In the genomic region with DNA sequence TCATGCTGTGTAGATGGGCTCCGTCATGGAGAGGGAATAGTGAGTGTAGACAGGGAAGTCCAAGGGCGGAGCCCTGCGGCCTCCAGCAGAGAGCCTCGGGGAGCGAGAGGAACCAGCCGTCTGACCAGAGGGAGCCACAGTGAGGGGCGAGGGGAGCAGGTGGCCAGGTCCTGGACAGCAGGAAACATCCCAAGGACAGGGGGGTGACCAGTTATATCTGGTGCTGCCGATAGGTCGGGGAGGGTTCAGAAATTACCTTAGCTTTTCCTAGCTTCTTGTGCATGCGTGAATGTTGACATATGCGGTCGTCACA, we compare ENCODE assay signal across 19 cellular contexts. TPM values are rescaled to one million over a fixed set of nuclear protein-coding genes. Genes with fewer than 3 reads are reported as not detected.
DNase-seq lines count a peak whose midpoint lies in the region; ATAC-seq and TF ChIP-seq lines count a peak whose summit lies in the region.
"Had no signal": no experiment of that assay in that cellular context is flagged by ENCODE, and none has a peak within 500 bp of the region (broad histone marks: within the 10 kb centered on the region; RNA-seq: fewer than 3 reads in every experiment).

No MANE protein-coding gene starts in this region.

- TF ChIP-seq CTCF in CD4-positive, alpha-beta T cell (IDR thresholded peaks at IDR 0.05) = no peak
- TF ChIP-seq CTCF in glutamatergic neuron (IDR thresholded peaks at IDR 0.05; ENCODE audit: partially characterized antibody, unreplicated experiment) = no peak

- no peaks in the 10 kb centered on the region for H3K4me1 ChIP-seq in CD4-positive, CD25-positive, alpha-beta regulatory T cell (ENCODE audit: control insufficient read depth, insufficient read depth, low read length, poor library complexity, severe bottlenecking)
- H3K4me1 ChIP-seq: body of pancreas had no signal

- peaks cover 47% of the 10 kb centered on the region for H3K36me3 Mint-ChIP-seq in CD4-positive, CD25-positive, alpha-beta regulatory T cell
- peaks cover 80% of the 10 kb centered on the region for H3K36me3 Mint-ChIP-seq in CD4-positive, alpha-beta T cell (ENCODE audit: low read depth)
- peaks cover 55% of the 10 kb centered on the region for H3K36me3 Mint-ChIP-seq in activated CD8-positive, alpha-beta T cell treated with anti-CD3 and anti-CD28 coated beads, Interleukin-2, amount 10 ng/mL, durations not matched to agents 7 days and 5 days (ENCODE audit: low read depth)
- H3K36me3 Mint-ChIP-seq in glutamatergic neuron (ENCODE audit: unreplicated experiment) = no peaks in the 10 kb centered on the region

- no peak overlapping the region for H3K27ac ChIP-seq in CD4-positive, CD25-positive, alpha-beta regulatory T cell (ENCODE audit: insufficient read depth, low read length, poor library complexity, severe bottlenecking)
- H3K27ac ChIP-seq in CD4-positive, alpha-beta T cell (ENCODE audit: low read depth, low read length) = no peak overlapping the region
- H3K27ac ChIP-seq: body of pancreas, heart right ventricle, left ventricle myocardium inferior had no signal

- peaks cover 0 to 24% (median 16%) of the 10 kb centered on the region in 4 donors for H3K4me1 Mint-ChIP-seq in CD4-positive, CD25-positive, alpha-beta regulatory T cell
- H3K4me1 Mint-ChIP-seq in CD4-positive, alpha-beta T cell (ENCODE audit: low read depth) = peaks cover 20% of the 10 kb centered on the region
- H3K4me1 Mint-ChIP-seq in activated CD8-positive, alpha-beta T cell treated with anti-CD3 and anti-CD28 coated beads, Interleukin-2, amount 10 ng/mL, durations not matched to agents 7 days and 5 days (ENCODE audit: low read depth) = peaks cover 24% of the 10 kb centered on the region
- H3K4me1 Mint-ChIP-seq in glutamatergic neuron (ENCODE audit: low read depth, unreplicated experiment) = peaks cover 42% of the 10 kb centered on the region

- DNase-seq in CD4-positive, CD25-positive, alpha-beta regulatory T cell = no peak
- no peak for DNase-seq in CD4-positive, alpha-beta T cell
- no peak for DNase-seq in activated CD8-positive, alpha-beta T cell treated with anti-CD3 and anti-CD28 coated beads, Interleukin-2, amount 10 ng/mL, durations not matched to agents 7 days and 5 days
- DNase-seq in glutamatergic neuron (no peak), NCI-H774 (lab: John Stamatoyannopoulos, UW) (no peak)
- DNase-seq: body of pancreas; cortex of kidney; heart right ventricle; KG1; left ventricle myocardium inferior; mucosa of descending colon; NCI-H1694; occipital lobe; PC-3; SIG-M5; stimulated activated CD4-positive, alpha-beta T cell treated with anti-CD3 and anti-CD28 coated beads, Interleukin-4, amount 100 ng/mL, for 4 hours had no signal

- no peaks in the 10 kb centered on the region for H3K27me3 Mint-ChIP-seq in CD4-positive, CD25-positive, alpha-beta regulatory T cell
- H3K27me3 Mint-ChIP-seq in CD4-positive, alpha-beta T cell = no peaks in the 10 kb centered on the region
- H3K27me3 Mint-ChIP-seq in activated CD8-positive, alpha-beta T cell treated with anti-CD3 and anti-CD28 coated beads, Interleukin-2, amount 10 ng/mL, durations not matched to agents 7 days and 5 days (ENCODE audit: low read depth) = no peaks in the 10 kb centered on the region
- H3K27me3 Mint-ChIP-seq in glutamatergic neuron (ENCODE audit: unreplicated experiment) = peaks cover 4% of the 10 kb centered on the region

- H3K4me3 Mint-ChIP-seq in CD4-positive, CD25-positive, alpha-beta regulatory T cell = no peak overlapping the region
- peak overlapping the region; percentile 51 for H3K4me3 Mint-ChIP-seq in CD4-positive, alpha-beta T cell
- no peak overlapping the region for H3K4me3 Mint-ChIP-seq in activated CD8-positive, alpha-beta T cell treated with anti-CD3 and anti-CD28 coated beads, Interleukin-2, amount 10 ng/mL, durations not matched to agents 7 days and 5 days
- H3K4me3 Mint-ChIP-seq in glutamatergic neuron (ENCODE audit: unreplicated experiment) = peak overlapping the region; percentile 35

- no peaks in the 10 kb centered on the region for H3K9me3 Mint-ChIP-seq in CD4-positive, CD25-positive, alpha-beta regulatory T cell
- no peaks in the 10 kb centered on the region for H3K9me3 Mint-ChIP-seq in CD4-positive, alpha-beta T cell
- H3K9me3 Mint-ChIP-seq in activated CD8-positive, alpha-beta T cell treated with anti-CD3 and anti-CD28 coated beads, Interleukin-2, amount 10 ng/mL, durations not matched to agents 7 days and 5 days (ENCODE audit: insufficient read depth) = no peaks in the 10 kb centered on the region
- peaks cover 5% of the 10 kb centered on the region for H3K9me3 Mint-ChIP-seq in glutamatergic neuron (ENCODE audit: unreplicated experiment)

- intact Hi-C loops in CD4-positive, alpha-beta T cell (cut with DNase I, micrococcal nuclease) = no loop called here

- H3K27me3 ChIP-seq in CD4-positive, CD25-positive, alpha-beta regulatory T cell (ENCODE audit: control insufficient read depth, insufficient read depth, low read length) = no peaks in the 10 kb centered on the region
- H3K27me3 ChIP-seq in CD4-positive, alpha-beta T cell (ENCODE audit: control insufficient read depth, insufficient read depth, low read length) = no peaks in the 10 kb centered on the region
- H3K27me3 ChIP-seq: body of pancreas, heart right ventricle had no signal

- peaks cover 85% of the 10 kb centered on the region for H3K36me3 ChIP-seq in CD4-positive, CD25-positive, alpha-beta regulatory T cell (ENCODE audit: control insufficient read depth, insufficient read depth, low read length)

- POLR2A ChIA-PET in CD4-positive, alpha-beta T cell (lab: Charles Lee) = interaction anchor here (1.1 to 2.9 kb wide), 2 partner anchors 25 to 31 kb away, joined by 4 to 15 read pairs; no protein-coding TSS in a partner anchor
- POLR2A ChIA-PET in activated CD8-positive, alpha-beta T cell treated with anti-CD3 and anti-CD28 coated beads, Interleukin-2, amount 10 ng/mL, durations not matched to agents 7 days and 5 days (lab: Charles Lee) = no interaction called here

- no peaks in the 10 kb centered on the region for H3K9me3 ChIP-seq in CD4-positive, CD25-positive, alpha-beta regulatory T cell (ENCODE audit: control insufficient read depth in 2 of 2, low read length in 2 of 2)
- no peaks in the 10 kb centered on the region for H3K9me3 ChIP-seq in CD4-positive, alpha-beta T cell (ENCODE audit: control insufficient read depth, low read length)
- H3K9me3 ChIP-seq: body of pancreas, heart right ventricle, left ventricle myocardium inferior, mucosa of descending colon had no signal

- CTCF ChIA-PET in CD4-positive, alpha-beta T cell (lab: Charles Lee) = interaction anchor here (1.5 kb wide), 1 partner anchor 16 kb away, joined by 3 read pairs; no protein-coding TSS in a partner anchor
- CTCF ChIA-PET in activated CD8-positive, alpha-beta T cell treated with anti-CD3 and anti-CD28 coated beads, Interleukin-2, amount 10 ng/mL, durations not matched to agents 7 days and 5 days (lab: Charles Lee) = no interaction called here

- ATAC-seq in CD4-positive, CD25-positive, alpha-beta regulatory T cell (ENCODE audit: low read depth in 2 of 2) = no peak
- no peak for ATAC-seq in CD4-positive, alpha-beta T cell (ENCODE audit: poor library complexity)
- no peak for ATAC-seq in activated CD8-positive, alpha-beta T cell treated with anti-CD3 and anti-CD28 coated beads, Interleukin-2, amount 10 ng/mL, durations not matched to agents 7 days and 5 days
- ATAC-seq in GM21786 (IDR thresholded peaks at IDR 0.05; ENCODE audit: unreplicated experiment) (no peak), GM18870 (IDR thresholded peaks at IDR 0.05; ENCODE audit: unreplicated experiment) (no peak), HG03045 (IDR thresholded peaks at IDR 0.05; ENCODE audit: unreplicated experiment) (no peak)
- ATAC-seq: body of pancreas, PC-3 had no signal

- H3K27ac Mint-ChIP-seq in CD4-positive, CD25-positive, alpha-beta regulatory T cell = peak overlapping the region; percentile 44 to 96 (median 73)
- peak overlapping the region; percentile 95 for H3K27ac Mint-ChIP-seq in CD4-positive, alpha-beta T cell
- peak overlapping the region; percentile 51 for H3K27ac Mint-ChIP-seq in activated CD8-positive, alpha-beta T cell treated with anti-CD3 and anti-CD28 coated beads, Interleukin-2, amount 10 ng/mL, durations not matched to agents 7 days and 5 days
- H3K27ac Mint-ChIP-seq in glutamatergic neuron (ENCODE audit: unreplicated experiment) = peak overlapping the region; percentile 86

- no peak overlapping the region for H3K4me3 ChIP-seq in CD4-positive, CD25-positive, alpha-beta regulatory T cell (ENCODE audit: low read depth, low read length)
- H3K4me3 ChIP-seq: body of pancreas, heart right ventricle, left ventricle myocardium inferior, mucosa of descending colon had no signal

RNA-seq across cellular contexts. Expression of a gene that starts 46.5 kb away (rescaled TPM):
- 132 TPM for total RNA-seq in CD4-positive, CD25-positive, alpha-beta regulatory T cell
- 10 to 100 TPM; 13.5 to 18.7 (median 17.1) TPM for polyA plus RNA-seq in CD4-positive, CD25-positive, alpha-beta regulatory T cell
- 100 to 1,000 TPM in 1 of 2 experiments, 10 to 100 TPM in 1; 98.1 to 101 TPM for total RNA-seq in CD4-positive, alpha-beta T cell
- 10 to 100 TPM; 72.2 to 82.7 TPM for total RNA-seq in activated CD8-positive, alpha-beta T cell treated with anti-CD3 and anti-CD28 coated beads, Interleukin-2, amount 10 ng/mL, durations not matched to agents 7 days and 5 days
- total RNA-seq in glutamatergic neuron (ENCODE audit: unreplicated experiment) = 48.4 TPM

RNA-seq across cellular contexts. Expression of a gene that starts 48.6 kb away (rescaled TPM):
- 17.6 TPM for total RNA-seq in CD4-positive, CD25-positive, alpha-beta regulatory T cell
- 10 to 100 TPM in 1 of 4 donors, 1 to 10 TPM in 1, under 1 TPM in 2; 0.78 to 15.7 (median 4.1) TPM for polyA plus RNA-seq in CD4-positive, CD25-positive, alpha-beta regulatory T cell
- total RNA-seq in CD4-positive, alpha-beta T cell = 10 to 100 TPM; 38.0 to 40.6 TPM
- total RNA-seq in activated CD8-positive, alpha-beta T cell treated with anti-CD3 and anti-CD28 coated beads, Interleukin-2, amount 10 ng/mL, durations not matched to agents 7 days and 5 days = 1 to 10 TPM; 2.9 to 8.0 TPM
- 22.1 TPM for total RNA-seq in glutamatergic neuron (ENCODE audit: unreplicated experiment)

Comparison
In these comparisons a context has a peak if more than half of its experiments do, and no peak if none do; other contexts are left out.
1. H3K4me3 Mint-ChIP-seq: peak in CD4-positive, alpha-beta T cell (single experiment) and glutamatergic neuron (single experiment); none in CD4-positive, CD25-positive, alpha-beta regulatory T cell (0 of 4) and activated CD8-positive, alpha-beta T cell treated with anti-CD3 and anti-CD28 coated beads, Interleukin-2, amount 10 ng/mL, durations not matched to agents 7 days and 5 days (single experiment).
2. Peak in every context shown above with its lines, with median percentiles within 50 percentile points of each other: H3K27ac Mint-ChIP-seq.